In the genomic region with DNA sequence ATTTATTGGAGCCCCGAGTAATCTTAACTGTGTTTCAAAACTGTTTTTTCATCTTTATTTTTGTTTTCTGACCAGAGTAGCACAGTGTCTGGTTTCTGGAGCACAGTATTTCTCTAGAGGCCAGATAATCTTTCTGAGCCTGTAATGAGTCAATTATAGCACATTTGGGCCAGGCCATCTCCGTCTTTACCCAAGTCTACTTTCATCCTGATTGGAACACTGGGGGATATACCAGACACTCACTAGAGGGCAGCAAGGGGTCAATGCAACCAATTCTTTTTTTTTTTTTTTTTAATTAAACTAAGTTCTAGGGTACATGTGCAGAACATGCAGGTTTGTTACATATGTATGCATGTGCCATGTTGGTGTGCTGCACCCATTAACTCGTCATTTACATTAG, we compare ENCODE assay signal across 8 cellular contexts.
DNase-seq lines count a peak whose midpoint lies in the region; ATAC-seq and TF ChIP-seq lines count a peak whose summit lies in the region.

No MANE protein-coding gene starts in this region.

- no peaks in the 10 kb centered on the region for H3K4me1 Mint-ChIP-seq in activated naive CD8-positive, alpha-beta T cell treated with anti-CD3 and anti-CD28 coated beads, Interleukin-2, amount 50 U/mL, for 24 hours

- DNase-seq in LNCaP clone FGC (ENCODE audit: low read depth) = no peak
- DNase-seq in dorsolateral prefrontal cortex = no peak
- DNase-seq in activated naive CD8-positive, alpha-beta T cell treated with anti-CD3 and anti-CD28 coated beads, Interleukin-2, amount 50 U/mL, for 24 hours = no peak
- no peak for DNase-seq in hypothalamus (lab: John Stamatoyannopoulos, UW)
- no peak for DNase-seq in activated naive CD4-positive, alpha-beta T cell (lab: John Stamatoyannopoulos, UW)
- no peak for DNase-seq in NCI-H2196 treated with DMSO at 0.1 percent for 48 hours (lab: John Stamatoyannopoulos, UW; ENCODE audit: unreplicated experiment)

- H3K27ac ChIP-seq in dorsolateral prefrontal cortex = no peak overlapping the region
- H3K27ac ChIP-seq in parathyroid adenoma = no peak overlapping the region

- no peaks in the 10 kb centered on the region for H3K27me3 Mint-ChIP-seq in activated naive CD8-positive, alpha-beta T cell treated with anti-CD3 and anti-CD28 coated beads, Interleukin-2, amount 50 U/mL, for 24 hours

- H3K9ac ChIP-seq in parathyroid adenoma = no peak overlapping the region

- peaks cover 4% of the 10 kb centered on the region for H3K9me3 Mint-ChIP-seq in activated naive CD8-positive, alpha-beta T cell treated with anti-CD3 and anti-CD28 coated beads, Interleukin-2, amount 50 U/mL, for 24 hours

- no peak overlapping the region for H2AFZ ChIP-seq in parathyroid adenoma

- H3K4me3 Mint-ChIP-seq in activated naive CD8-positive, alpha-beta T cell treated with anti-CD3 and anti-CD28 coated beads, Interleukin-2, amount 50 U/mL, for 24 hours = no peak overlapping the region

- intact Hi-C loops in dorsolateral prefrontal cortex (cut with DNase I) = loop anchor here in 1 of 2 donors (5.0 kb wide), 1 partner anchor 40 kb away; no protein-coding TSS in a partner anchor

- H3K9me3 ChIP-seq in parathyroid adenoma (ENCODE audit: control insufficient read depth, low read length) = no peaks in the 10 kb centered on the region

- no peaks in the 10 kb centered on the region for H3K36me3 Mint-ChIP-seq in activated naive CD8-positive, alpha-beta T cell treated with anti-CD3 and anti-CD28 coated beads, Interleukin-2, amount 50 U/mL, for 24 hours (ENCODE audit: low read depth)

- no peaks in the 10 kb centered on the region for H3K36me3 ChIP-seq in parathyroid adenoma (ENCODE audit: control insufficient read depth, insufficient read depth, low read length)

- peak; percentile 69 for ATAC-seq in GM18511 (IDR thresholded peaks at IDR 0.05; ENCODE audit: unreplicated experiment)
- no peak for ATAC-seq in activated naive CD8-positive, alpha-beta T cell treated with anti-CD3 and anti-CD28 coated beads, Interleukin-2, amount 50 U/mL, for 24 hours

- no peak overlapping the region for H3K27ac Mint-ChIP-seq in activated naive CD8-positive, alpha-beta T cell treated with anti-CD3 and anti-CD28 coated beads, Interleukin-2, amount 50 U/mL, for 24 hours

- no peaks in the 10 kb centered on the region for H3K79me2 ChIP-seq in parathyroid adenoma

- TF ChIP-seq CTCF in LNCaP clone FGC (IDR thresholded peaks at IDR 0.05; ENCODE audit: control insufficient read depth, extremely low read depth, insufficient read depth) = peak; percentile 51
- TF ChIP-seq CTCF in dorsolateral prefrontal cortex (IDR thresholded peaks at IDR 0.05 in 54 of 56, conservative IDR thresholded peaks at IDR 0.05 in 2 of 56; ENCODE audit: low read depth in 1 of 56, partially characterized antibody in 56 of 56) = peak in 33 of 56 donors; percentile 11 to 47 (median 27)
- TF ChIP-seq CTCF in parathyroid adenoma (IDR thresholded peaks at IDR 0.05) = peak; percentile 24

- H3K27me3 ChIP-seq in dorsolateral prefrontal cortex (no peaks in the 10 kb centered on the region), parathyroid adenoma (ENCODE audit: control insufficient read depth, insufficient read depth, low read length) (no peaks in the 10 kb centered on the region)

- H3K4me3 ChIP-seq in LNCaP clone FGC (ENCODE audit: low read depth, low read length) (no peak overlapping the region), dorsolateral prefrontal cortex (no peak overlapping the region), parathyroid adenoma (ENCODE audit: low read depth, low read length) (no peak overlapping the region)

- H3K4me1 ChIP-seq in parathyroid adenoma = no peaks in the 10 kb centered on the region

- H3K4me2 ChIP-seq in parathyroid adenoma (ENCODE audit: low read length) = no peak overlapping the region
